ENCODE assay signal across 25 cellular contexts in the genomic region with DNA sequence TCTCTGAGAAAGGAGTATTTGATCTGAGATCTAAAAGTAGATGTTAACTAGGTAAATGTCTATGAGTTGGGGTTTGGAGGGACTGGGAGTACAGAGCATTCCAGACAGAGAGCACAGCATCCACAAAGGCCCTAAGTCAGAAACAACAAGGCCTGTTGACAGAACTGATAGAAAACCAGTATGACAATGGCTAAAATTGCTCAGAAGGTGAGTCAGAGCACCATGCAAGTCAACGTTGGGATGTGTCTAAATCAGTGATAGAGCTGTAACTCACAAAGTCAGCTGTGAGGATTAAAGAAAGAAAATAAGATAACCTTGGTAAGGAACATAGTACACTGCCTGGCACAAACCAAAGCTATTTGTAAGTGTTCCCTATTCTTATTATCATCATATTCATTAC.
"Had no signal": no experiment of that assay in that cellular context is flagged by ENCODE, and none has a peak within 500 bp of the region (broad histone marks: within the 10 kb centered on the region; RNA-seq: fewer than 3 reads in every experiment).

No MANE protein-coding gene starts in this region.

- DNase-seq: activated CD4-positive, alpha-beta memory T cell treated with anti-CD3 and anti-CD28 coated beads, Interleukin-2, amount 10 ng/mL, durations not matched to agents 7 days and 5 days; activated CD4-positive, alpha-beta T cell treated with anti-CD3 and anti-CD28 coated beads for 1 hour; activated CD4-positive, alpha-beta T cell treated with anti-CD3 and anti-CD28 coated beads for 4 hours; activated CD4-positive, alpha-beta T cell treated with anti-CD3 and anti-CD28 coated beads, Interleukin-2, amount 10 ng/mL, durations not matched to agents 7 days and 5 days; activated CD4-positive, alpha-beta T cell treated with anti-CD3 and anti-CD28 coated beads, Interleukin-2, amount 50 U/mL, for 4 hours; activated CD8-positive, alpha-beta memory T cell treated with anti-CD3 and anti-CD28 coated beads, Interleukin-2, amount 50 U/mL, for 48 hours; activated gamma-delta T cell treated with Interleukin-2 at 50 U/mL for 16 hours; activated naive CD4-positive, alpha-beta T cell treated with anti-CD3 and anti-CD28 coated beads, Interleukin-2, amount 50 U/mL, for 16 hours; activated naive CD4-positive, alpha-beta T cell treated with Interleukin-2 at 50 U/mL for 16 hours; activated T-cell treated with anti-CD3 and anti-CD28 coated beads for 4 hours; activated T-cell treated with anti-CD3 and anti-CD28 coated beads, Interleukin-2, amount 50 U/mL, for 24 hours; activated T-cell treated with anti-CD3 and anti-CD28 coated beads, Interleukin-2, amount 50 U/mL, for 72 hours; amniotic stem cell; anterior cingulate cortex; body of pancreas; dorsolateral prefrontal cortex; effector memory CD4-positive, alpha-beta T cell; endodermal cell; esophagus squamous epithelium; head of caudate nucleus; T-helper 2 cell had no signal

- H3K27me3 ChIP-seq: body of pancreas, cardiac muscle cell, dorsolateral prefrontal cortex, esophagus squamous epithelium had no signal

- H3K4me3 ChIP-seq: body of pancreas, cardiac muscle cell, coronary artery, dorsolateral prefrontal cortex, esophagus squamous epithelium had no signal

- H3K27ac ChIP-seq: body of pancreas, cardiac muscle cell, coronary artery, dorsolateral prefrontal cortex, esophagus squamous epithelium, VCaP had no signal

- H3K9me3 ChIP-seq: body of pancreas, esophagus squamous epithelium had no signal

- H3K4me1 ChIP-seq: body of pancreas, esophagus squamous epithelium had no signal

- H3K36me3 ChIP-seq: cardiac muscle cell, esophagus squamous epithelium had no signal

- ATAC-seq: activated T-cell treated with anti-CD3 and anti-CD28 coated beads, Interleukin-2, amount 50 U/mL, for 72 hours; body of pancreas; WTC11 had no signal
